Comparison of ENCODE assay signal across 18 cellular contexts in genomic region chr2:110099036-110099420, GRCh38. TPM values are rescaled to one million over a fixed set of nuclear protein-coding genes. Genes with fewer than 3 reads are reported as not detected.
DNase-seq lines count a peak whose midpoint lies in the region; ATAC-seq and TF ChIP-seq lines count a peak whose summit lies in the region.
"Had no signal": no experiment of that assay in that cellular context is flagged by ENCODE, and none has a peak within 500 bp of the region (broad histone marks: within the 10 kb centered on the region; RNA-seq: fewer than 3 reads in every experiment).

No MANE protein-coding gene starts in this region.

- peaks cover 5% of the 10 kb centered on the region for H3K27me3 Mint-ChIP-seq in activated T-helper 2 cell treated with anti-CD3 and anti-CD28 coated beads, Interferon-gamma antibody, Interleukin-2, Interleukin-4, amounts not matched to agents 10 μg/mL and 5 μg/mL and 100 μg/mL, durations not matched to agents 14 hours and 24 hours and 36 hours (ENCODE audit: low read depth)

- no peaks in the 10 kb centered on the region for H3K9me3 Mint-ChIP-seq in activated T-helper 2 cell treated with anti-CD3 and anti-CD28 coated beads, Interferon-gamma antibody, Interleukin-2, Interleukin-4, amounts not matched to agents 10 μg/mL and 5 μg/mL and 100 μg/mL, durations not matched to agents 14 hours and 24 hours and 36 hours
- H3K9me3 Mint-ChIP-seq: GM23338 had no signal

- intact Hi-C loops in right cardiac atrium (cut with DNase I) (no loop called here), esophagus muscularis mucosa (cut with DNase I) (no loop called here)
- intact Hi-C loops in activated T-helper 2 cell treated with anti-CD3 and anti-CD28 coated beads, Interferon-gamma antibody, Interleukin-2, Interleukin-4, amounts not matched to agents 10 μg/mL and 5 μg/mL and 100 μg/mL, durations not matched to agents 14 hours and 24 hours and 36 hours (cut with micrococcal nuclease) = no loop called here

- no peak overlapping the region for H3K27ac Mint-ChIP-seq in activated T-helper 2 cell treated with anti-CD3 and anti-CD28 coated beads, Interferon-gamma antibody, Interleukin-2, Interleukin-4, amounts not matched to agents 10 μg/mL and 5 μg/mL and 100 μg/mL, durations not matched to agents 14 hours and 24 hours and 36 hours
- H3K27ac Mint-ChIP-seq: GM23338 had no signal

- peak; percentile 13 to 29 for DNase-seq in cardiac muscle cell (ENCODE audit: low read depth in 1 of 2, low spot score in 1 of 2)
- DNase-seq in right cardiac atrium = no peak
- no peak for DNase-seq in RWPE2 (ENCODE audit: low spot score)
- DNase-seq in esophagus muscularis mucosa (ENCODE audit: extremely low spot score) = peak; percentile 53
- no peak for DNase-seq in thoracic aorta (ENCODE audit: low spot score)
- no peak for DNase-seq in stimulated activated CD4-positive, alpha-beta T cell treated with anti-CD3 and anti-CD28 coated beads, Interleukin-4, amount 100 ng/mL, for 4 hours
- no peak for DNase-seq in activated T-helper 2 cell treated with anti-CD3 and anti-CD28 coated beads, Interferon-gamma antibody, Interleukin-2, Interleukin-4, amounts not matched to agents 10 μg/mL and 5 μg/mL and 100 μg/mL, durations not matched to agents 14 hours and 24 hours and 36 hours (ENCODE audit: low spot score)
- DNase-seq: 8988T, C1 segment of cervical spinal cord, DMS153, EL, NCI-H1105 treated with DMSO at 0.1 percent for 48 hours, NCI-H1930, NCI-H2171, NCI-H446 treated with DMSO at 0.1 percent for 48 hours had no signal

- ATAC-seq in right cardiac atrium = no peak
- no peak for ATAC-seq in RWPE2 (ENCODE audit: low read depth)
- ATAC-seq in thoracic aorta (ENCODE audit: insufficient number of reproducible peaks, low FRiP score, low read depth) = no peak
- no peak for ATAC-seq in HG03135 (IDR thresholded peaks at IDR 0.05; ENCODE audit: unreplicated experiment)
- ATAC-seq: GM23338 had no signal

- no peak overlapping the region for H3K4me3 ChIP-seq in cardiac muscle cell
- no peak overlapping the region for H3K4me3 ChIP-seq in right cardiac atrium (ENCODE audit: low read length)
- no peak overlapping the region for H3K4me3 ChIP-seq in RWPE2 (ENCODE audit: severe bottlenecking)
- H3K4me3 ChIP-seq in esophagus muscularis mucosa = no peak overlapping the region
- H3K4me3 ChIP-seq in thoracic aorta = no peak overlapping the region
- H3K4me3 ChIP-seq: GM23338 had no signal

- TF ChIP-seq CTCF in cardiac muscle cell (IDR thresholded peaks at IDR 0.05; ENCODE audit: low read depth, low read length) (no peak), RWPE2 (IDR thresholded peaks at IDR 0.05; ENCODE audit: poor library complexity, severe bottlenecking) (no peak), esophagus muscularis mucosa (IDR thresholded peaks at IDR 0.05) (no peak), thoracic aorta (IDR thresholded peaks at IDR 0.05) (no peak)

- H3K36me3 Mint-ChIP-seq in activated T-helper 2 cell treated with anti-CD3 and anti-CD28 coated beads, Interferon-gamma antibody, Interleukin-2, Interleukin-4, amounts not matched to agents 10 μg/mL and 5 μg/mL and 100 μg/mL, durations not matched to agents 14 hours and 24 hours and 36 hours (ENCODE audit: low read depth) = no peaks in the 10 kb centered on the region

- peaks cover 13% of the 10 kb centered on the region for H3K4me1 Mint-ChIP-seq in activated T-helper 2 cell treated with anti-CD3 and anti-CD28 coated beads, Interferon-gamma antibody, Interleukin-2, Interleukin-4, amounts not matched to agents 10 μg/mL and 5 μg/mL and 100 μg/mL, durations not matched to agents 14 hours and 24 hours and 36 hours (ENCODE audit: low read depth)

- H3K27me3 ChIP-seq in cardiac muscle cell = peaks cover 46% of the 10 kb centered on the region
- no peaks in the 10 kb centered on the region for H3K27me3 ChIP-seq in right cardiac atrium (ENCODE audit: control insufficient read depth, insufficient read depth)
- no peaks in the 10 kb centered on the region for H3K27me3 ChIP-seq in RWPE2 (ENCODE audit: insufficient read depth, poor library complexity, severe bottlenecking)
- peaks cover 0 to 15% (median 0%) of the 10 kb centered on the region in 4 donors for H3K27me3 ChIP-seq in esophagus muscularis mucosa
- no peaks in the 10 kb centered on the region for H3K27me3 ChIP-seq in thoracic aorta (replicated peaks; ENCODE audit: insufficient read depth)

- WGBS in right cardiac atrium = 55% methylated on average over 6 of the region's 6 CpGs
- WGBS in esophagus muscularis mucosa = 77% methylated on average over 6 of the region's 6 CpGs

- no peak overlapping the region for H3K4me3 Mint-ChIP-seq in activated T-helper 2 cell treated with anti-CD3 and anti-CD28 coated beads, Interferon-gamma antibody, Interleukin-2, Interleukin-4, amounts not matched to agents 10 μg/mL and 5 μg/mL and 100 μg/mL, durations not matched to agents 14 hours and 24 hours and 36 hours (ENCODE audit: low read depth)
- H3K4me3 Mint-ChIP-seq: GM23338 had no signal

- H3K36me3 ChIP-seq in cardiac muscle cell (no peaks in the 10 kb centered on the region), RWPE2 (ENCODE audit: low read depth) (peaks cover 22% of the 10 kb centered on the region), esophagus muscularis mucosa (no peaks in the 10 kb centered on the region), thoracic aorta (no peaks in the 10 kb centered on the region)

- no peak for TF ChIP-seq POLR2A in esophagus muscularis mucosa (IDR thresholded peaks at IDR 0.05; ENCODE audit: low read depth)

- H3K27ac ChIP-seq in cardiac muscle cell (no peak overlapping the region), right cardiac atrium (ENCODE audit: low read length) (no peak overlapping the region), RWPE2 (ENCODE audit: poor library complexity, severe bottlenecking) (peak overlapping the region; percentile 100), esophagus muscularis mucosa (replicated peaks in 1 of 4) (no peak overlapping the region), thoracic aorta (peak overlapping the region; percentile 23 to 97)
- H3K27ac ChIP-seq: KMS-11 had no signal

- H3K4me1 ChIP-seq in cardiac muscle cell (ENCODE audit: low read depth) (no peaks in the 10 kb centered on the region), right cardiac atrium (ENCODE audit: control insufficient read depth, insufficient read depth, low read length) (peaks cover 13% of the 10 kb centered on the region), RWPE2 (ENCODE audit: insufficient read depth, poor library complexity, severe bottlenecking) (peaks cover 34% of the 10 kb centered on the region), esophagus muscularis mucosa (peaks cover 26 to 43% (median 34%) of the 10 kb centered on the region in 4 donors), thoracic aorta (ENCODE audit: control insufficient read depth in 1 of 2, low read depth in 2 of 2) (peaks cover 20 to 57% of the 10 kb centered on the region in 2 donors)

- TF ChIP-seq EP300 in esophagus muscularis mucosa (IDR thresholded peaks at IDR 0.05) = no peak

- H3K9me3 ChIP-seq in cardiac muscle cell (ENCODE audit: low read depth) = no peaks in the 10 kb centered on the region
- H3K9me3 ChIP-seq in right cardiac atrium (ENCODE audit: control insufficient read depth, low read length) = no peaks in the 10 kb centered on the region
- no peaks in the 10 kb centered on the region for H3K9me3 ChIP-seq in RWPE2 (ENCODE audit: severe bottlenecking)
- no peaks in the 10 kb centered on the region for H3K9me3 ChIP-seq in esophagus muscularis mucosa
- no peaks in the 10 kb centered on the region for H3K9me3 ChIP-seq in thoracic aorta

RNA-seq across cellular contexts. Expression of gene MALL, which starts 16.6 kb away (rescaled TPM):
- total RNA-seq in cardiac muscle cell = 0.21 TPM in 1 of 2 replicates, not detected in the other
- polyA plus RNA-seq in cardiac muscle cell = not detected in 2 replicates
- 10 to 100 TPM in 1 of 4 donors, 1 to 10 TPM in 3; 7.7 to 26.1 (median 8.1) TPM for total RNA-seq in right cardiac atrium
- polyA plus RNA-seq in right cardiac atrium = 7.4 TPM
- 10 to 100 TPM in 3 of 4 donors, 1 to 10 TPM in 1; 5.0 to 20.4 (median 18.1) TPM for total RNA-seq in esophagus muscularis mucosa
- total RNA-seq in thoracic aorta = 10 to 100 TPM; 25.3 to 27.6 TPM
- 2.0 and 2.3 TPM in 2 replicates for total RNA-seq in activated T-helper 2 cell treated with anti-CD3 and anti-CD28 coated beads, Interferon-gamma antibody, Interleukin-2, Interleukin-4, amounts not matched to agents 10 μg/mL and 5 μg/mL and 100 μg/mL, durations not matched to agents 14 hours and 24 hours and 36 hours

Comparison
In these comparisons a context has a peak if more than half of its experiments do, and no peak if none do; other contexts are left out.
1. DNase-seq: peak in cardiac muscle cell (2 of 2) and esophagus muscularis mucosa (single experiment); none in right cardiac atrium (0 of 3), RWPE2 (single experiment), thoracic aorta (single experiment), stimulated activated CD4-positive, alpha-beta T cell treated with anti-CD3 and anti-CD28 coated beads, Interleukin-4, amount 100 ng/mL, for 4 hours (0 of 2) and activated T-helper 2 cell treated with anti-CD3 and anti-CD28 coated beads, Interferon-gamma antibody, Interleukin-2, Interleukin-4, amounts not matched to agents 10 μg/mL and 5 μg/mL and 100 μg/mL, durations not matched to agents 14 hours and 24 hours and 36 hours (single experiment).
2. H3K27ac ChIP-seq: peak in RWPE2 (single experiment) and thoracic aorta (2 of 2); none in cardiac muscle cell (single experiment), right cardiac atrium (single experiment) and esophagus muscularis mucosa (0 of 4).